Comparison of ENCODE assay signal across 34 cellular contexts in genomic region chr12:66262737-66263136, GRCh38.
"Had no signal": no experiment of that assay in that cellular context is flagged by ENCODE, and none has a peak within 500 bp of the region (broad histone marks: within the 10 kb centered on the region; RNA-seq: fewer than 3 reads in every experiment).

No MANE protein-coding gene starts in this region.

- FAIRE-seq: endometrium, endothelial cell of umbilical vein had no signal

- H3K27me3 Mint-ChIP-seq: activated naive CD4-positive, alpha-beta T cell treated with anti-CD3 and anti-CD28 coated beads, Interleukin-2, amount 50 U/mL, for 24 hours had no signal

- H3K27ac Mint-ChIP-seq: activated B cell treated with CpG ODN at 0.5 μM for 24 hours; activated naive CD4-positive, alpha-beta T cell treated with anti-CD3 and anti-CD28 coated beads for 36 hours; activated naive CD4-positive, alpha-beta T cell treated with anti-CD3 and anti-CD28 coated beads, Interleukin-2, amount 50 U/mL, for 24 hours; activated naive CD8-positive, alpha-beta T cell treated with anti-CD3 and anti-CD28 coated beads for 36 hours; activated naive CD8-positive, alpha-beta T cell treated with anti-CD3 and anti-CD28 coated beads, Interleukin-2, amount 50 U/mL, for 24 hours; activated T-helper 1 cell treated with anti-CD3 and anti-CD28 coated beads, Interleukin-12 subunit alpha, Interleukin-12 subunit beta, Interleukin-2, Interleukin-4 antibody, amounts not matched to agents 30 ng/mL and 10 ng/mL and 1 ng/mL, durations not matched to agents 14 hours and 24 hours and 36 hours; activated T-helper 2 cell treated with anti-CD3 and anti-CD28 coated beads, Interferon-gamma antibody, Interleukin-2, Interleukin-4, amounts not matched to agents 10 μg/mL and 5 μg/mL and 100 μg/mL, durations not matched to agents 14 hours and 24 hours and 36 hours; T-helper 17 cell; T-helper 2 cell treated with Interferon-gamma antibody and Interleukin-4, amounts not matched to agents 5 μg/mL and 100 μg/mL, for 36 hours had no signal

- H3K36me3 ChIP-seq: adrenal gland, colonic mucosa, WERI-Rb-1 had no signal

- H3K27me3 ChIP-seq: adrenal gland, body of pancreas, colonic mucosa had no signal

- H3K9me3 ChIP-seq: adrenal gland, body of pancreas, colonic mucosa had no signal

- H3K9me3 Mint-ChIP-seq: activated B cell treated with CpG ODN at 0.5 μM for 24 hours; activated naive CD4-positive, alpha-beta T cell treated with anti-CD3 and anti-CD28 coated beads for 36 hours; activated naive CD4-positive, alpha-beta T cell treated with anti-CD3 and anti-CD28 coated beads, Interleukin-2, amount 50 U/mL, for 24 hours; activated naive CD8-positive, alpha-beta T cell treated with anti-CD3 and anti-CD28 coated beads for 36 hours; activated naive CD8-positive, alpha-beta T cell treated with anti-CD3 and anti-CD28 coated beads, Interleukin-2, amount 50 U/mL, for 24 hours; activated T-cell treated with anti-CD3 and anti-CD28 coated beads, Interleukin-2, amount 50 U/mL, for 4 hours; activated T-helper 1 cell treated with anti-CD3 and anti-CD28 coated beads, Interleukin-12 subunit alpha, Interleukin-12 subunit beta, Interleukin-2, Interleukin-4 antibody, amounts not matched to agents 30 ng/mL and 10 ng/mL and 1 ng/mL, durations not matched to agents 14 hours and 24 hours and 36 hours; activated T-helper 2 cell treated with anti-CD3 and anti-CD28 coated beads, Interferon-gamma antibody, Interleukin-2, Interleukin-4, amounts not matched to agents 10 μg/mL and 5 μg/mL and 100 μg/mL, durations not matched to agents 14 hours and 24 hours and 36 hours; T-helper 2 cell treated with Interferon-gamma antibody and Interleukin-4, amounts not matched to agents 5 μg/mL and 100 μg/mL, for 36 hours had no signal

- ATAC-seq: activated CD4-positive, CD25-positive, alpha-beta regulatory T cell treated with anti-CD3 and anti-CD28 coated beads, Interleukin-2, amount 50 U/mL, for 24 hours; activated naive CD8-positive, alpha-beta T cell treated with anti-CD3 and anti-CD28 coated beads, Interleukin-2, amount 50 U/mL, for 24 hours; activated T-cell treated with anti-CD3 and anti-CD28 coated beads, Interleukin-2, amount 50 U/mL, for 4 hours; body of pancreas; esophagus mucosa; T-helper 17 cell had no signal

- H3K4me3 Mint-ChIP-seq: activated B cell treated with CpG ODN at 0.5 μM for 24 hours; activated naive CD4-positive, alpha-beta T cell treated with anti-CD3 and anti-CD28 coated beads for 36 hours; activated naive CD4-positive, alpha-beta T cell treated with anti-CD3 and anti-CD28 coated beads, Interleukin-2, amount 50 U/mL, for 24 hours; activated naive CD8-positive, alpha-beta T cell treated with anti-CD3 and anti-CD28 coated beads for 36 hours; activated naive CD8-positive, alpha-beta T cell treated with anti-CD3 and anti-CD28 coated beads, Interleukin-2, amount 50 U/mL, for 24 hours; activated T-cell treated with anti-CD3 and anti-CD28 coated beads, Interleukin-2, amount 50 U/mL, for 4 hours; activated T-helper 1 cell treated with anti-CD3 and anti-CD28 coated beads, Interleukin-12 subunit alpha, Interleukin-12 subunit beta, Interleukin-2, Interleukin-4 antibody, amounts not matched to agents 30 ng/mL and 10 ng/mL and 1 ng/mL, durations not matched to agents 14 hours and 24 hours and 36 hours; T-helper 17 cell; T-helper 2 cell treated with Interferon-gamma antibody and Interleukin-4, amounts not matched to agents 5 μg/mL and 100 μg/mL, for 36 hours had no signal

- DNase-seq: activated B cell treated with CpG ODN at 0.5 μM for 24 hours; activated CD4-positive, alpha-beta T cell treated with anti-CD3 and anti-CD28 coated beads for 48 hours; activated CD4-positive, alpha-beta T cell treated with anti-CD3 and anti-CD28 coated beads, Interleukin-2, amount 50 U/mL, for 1 hour; activated CD4-positive, alpha-beta T cell treated with anti-CD3 and anti-CD28 coated beads, Interleukin-2, amount 50 U/mL, for 48 hours; activated CD8-positive, alpha-beta memory T cell treated with anti-CD3 and anti-CD28 coated beads, Interleukin-2, amount 50 U/mL, for 48 hours; activated effector memory CD4-positive, alpha-beta T cell treated with anti-CD3 and anti-CD28 coated beads, Interleukin-2, amount 50 U/mL, for 16 hours; activated naive CD4-positive, alpha-beta T cell treated with anti-CD3 and anti-CD28 coated beads for 36 hours; activated naive CD8-positive, alpha-beta T cell treated with anti-CD3 and anti-CD28 coated beads for 36 hours; activated naive CD8-positive, alpha-beta T cell treated with anti-CD3 and anti-CD28 coated beads, Interleukin-2, amount 50 U/mL, for 24 hours; activated T-cell treated with anti-CD3 and anti-CD28 coated beads for 4 hours; activated T-cell treated with anti-CD3 and anti-CD28 coated beads, Interleukin-2, amount 50 U/mL, for 4 hours; adrenal gland; amygdala; aorta; body of pancreas; caudate nucleus; cerebellar nuclear complex; colonic mucosa; effector CD8-positive, alpha-beta T cell; foreskin fibroblast; head of caudate nucleus; T-helper 1 cell; T-helper 17 cell; T1000; WERI-Rb-1 had no signal

- H3K4me3 ChIP-seq: adrenal gland, body of pancreas, colonic mucosa had no signal

- H3K27ac ChIP-seq: adrenal gland, body of pancreas, colonic mucosa, epithelial cell of prostate, WERI-Rb-1 had no signal

- H3K4me1 Mint-ChIP-seq: activated B cell treated with CpG ODN at 0.5 μM for 24 hours; activated naive CD4-positive, alpha-beta T cell treated with anti-CD3 and anti-CD28 coated beads, Interleukin-2, amount 50 U/mL, for 24 hours; activated naive CD8-positive, alpha-beta T cell treated with anti-CD3 and anti-CD28 coated beads for 36 hours; activated naive CD8-positive, alpha-beta T cell treated with anti-CD3 and anti-CD28 coated beads, Interleukin-2, amount 50 U/mL, for 24 hours had no signal

- H3K4me1 ChIP-seq: adrenal gland, body of pancreas, colonic mucosa had no signal

- H3K36me3 Mint-ChIP-seq: activated naive CD4-positive, alpha-beta T cell treated with anti-CD3 and anti-CD28 coated beads, Interleukin-2, amount 50 U/mL, for 24 hours; activated naive CD8-positive, alpha-beta T cell treated with anti-CD3 and anti-CD28 coated beads for 36 hours had no signal
